In genomic region chr7:70582921-70583895, GRCh38 we compare ENCODE assay signal across 1 cellular context.
TF ChIP-seq lines count a peak whose summit lies in the region.

No MANE protein-coding gene starts in this region.

TF ChIP-seq in HEK293, 187 proteins besides CTCF, POLR2A, EP300 and RAD21 (continued from another document):
- no peak for TF ChIP-seq ZNF704 (tag by site-specific recombination; IDR thresholded peaks at IDR 0.05)
- no peak for TF ChIP-seq REST (tag by site-specific recombination; IDR thresholded peaks at IDR 0.05)
- no peak for TF ChIP-seq ZNF121 (tag by site-specific recombination; IDR thresholded peaks at IDR 0.05)
- TF ChIP-seq KLF9 (tag by site-specific recombination; IDR thresholded peaks at IDR 0.05; ENCODE audit: low read depth), result no peak
- no peak for TF ChIP-seq ZNF114 (tag by site-specific recombination; IDR thresholded peaks at IDR 0.05)
- no peak for TF ChIP-seq ZNF112 (tag by site-specific recombination; IDR thresholded peaks at IDR 0.05)
- TF ChIP-seq ZNF600 (tag by site-specific recombination; IDR thresholded peaks at IDR 0.05), result no peak
